In genomic region chr19:49875801-49876421, GRCh38 we compare ENCODE assay signal across 8 cellular contexts. TPM values are rescaled to one million over a fixed set of nuclear protein-coding genes. Genes with fewer than 3 reads are reported as not detected.
DNase-seq lines count a peak whose midpoint lies in the region; ATAC-seq and TF ChIP-seq lines count a peak whose summit lies in the region.

No MANE protein-coding gene starts in this region.

- intact Hi-C loops in vagina (cut with DNase I): loop anchor here (5.0 kb wide), 1 partner anchor 109 kb away; the partner anchor contains the start of gene AP2A1

- H3K27ac ChIP-seq in neural progenitor cell (peak overlapping the region; percentile 87), vagina (peak overlapping the region; percentile 99)

- H3K36me3 Mint-ChIP-seq in neural progenitor cell: peaks cover 5% of the 10 kb centered on the region

- peak overlapping the region; percentile 83 for H3K4me2 ChIP-seq in neural progenitor cell

- H3K9ac ChIP-seq in neural progenitor cell: peak overlapping the region; percentile 78

- no peaks in the 10 kb centered on the region for H3K9me3 ChIP-seq in neural progenitor cell (ENCODE audit: low read depth)
- H3K9me3 ChIP-seq in vagina: no peaks in the 10 kb centered on the region

- TF ChIP-seq CTCF in fibroblast of pulmonary artery (IDR thresholded peaks at IDR 0.05; ENCODE audit: low read length, missing control alignments): no peak
- no peak for TF ChIP-seq CTCF in neural progenitor cell (IDR thresholded peaks at IDR 0.05)
- TF ChIP-seq CTCF in vagina (IDR thresholded peaks at IDR 0.05): no peak

- no peaks in the 10 kb centered on the region for H3K36me3 ChIP-seq in neural progenitor cell
- peaks cover 0 to 21% of the 10 kb centered on the region in 2 donors for H3K36me3 ChIP-seq in vagina

- H3K27me3 ChIP-seq in neural progenitor cell: no peaks in the 10 kb centered on the region
- H3K27me3 ChIP-seq in vagina: no peaks in the 10 kb centered on the region

- peaks cover 30% of the 10 kb centered on the region for H3K79me2 ChIP-seq in neural progenitor cell (ENCODE audit: low read depth)

- ATAC-seq in GM21529 (IDR thresholded peaks at IDR 0.05; ENCODE audit: unreplicated experiment): no peak

- TF ChIP-seq POLR2A in vagina (IDR thresholded peaks at IDR 0.05): peak in 1 of 2 donors; percentile 4

- peaks cover 2% of the 10 kb centered on the region for H3K27me3 Mint-ChIP-seq in neural progenitor cell (ENCODE audit: insufficient read depth, low read depth)

- DNase-seq in NCI-H2196 (lab: John Stamatoyannopoulos, UW; ENCODE audit: unreplicated experiment) (peak; percentile 49), NCI-H2196 treated with DMSO at 0.1 percent for 48 hours (lab: John Stamatoyannopoulos, UW; ENCODE audit: unreplicated experiment) (no peak), NCI-H69 (lab: John Stamatoyannopoulos, UW) (peak; percentile 72), activated T-cell treated with anti-CD3 and anti-CD28 coated beads for 48 hours (ENCODE audit: low read depth) (peak; percentile 41), fibroblast of pulmonary artery (ENCODE audit: low read depth) (no peak), neural progenitor cell (ENCODE audit: low spot score) (peak; percentile 83), vagina (ENCODE audit: extremely low spot score in 2 of 2) (peak in 1 of 2 donors; percentile 94)

- H3K4me3 ChIP-seq in fibroblast of pulmonary artery (replicated peaks; ENCODE audit: low read depth, low read length): peak overlapping the region; percentile 99
- peak overlapping the region; percentile 88 for H3K4me3 ChIP-seq in neural progenitor cell
- H3K4me3 ChIP-seq in vagina: peak overlapping the region; percentile 80 to 98

- peaks cover 6% of the 10 kb centered on the region for H3F3A ChIP-seq in neural progenitor cell (ENCODE audit: low read depth)

- H3K4me1 Mint-ChIP-seq in neural progenitor cell: peaks cover 26% of the 10 kb centered on the region

- peaks cover 18% of the 10 kb centered on the region for H4K20me1 ChIP-seq in neural progenitor cell (ENCODE audit: low read depth)

- peaks cover 10% of the 10 kb centered on the region for H3K4me1 ChIP-seq in neural progenitor cell
- peaks cover 34% of the 10 kb centered on the region for H3K4me1 ChIP-seq in vagina

- H3K4me3 Mint-ChIP-seq in neural progenitor cell: no peak overlapping the region

- no peaks in the 10 kb centered on the region for H3K9me3 Mint-ChIP-seq in neural progenitor cell

- H3K27ac Mint-ChIP-seq in neural progenitor cell: peak overlapping the region; percentile 50

- H2AFZ ChIP-seq in neural progenitor cell (replicated peaks): no peak overlapping the region

RNA-seq across cellular contexts. Expression of gene AKT1S1, which starts 1.2 kb away (rescaled TPM):
- total RNA-seq in neural progenitor cell (ENCODE audit: low replicate concordance) (2.3 and 13.6 TPM in 2 replicates), vagina (16.9 TPM)

RNA-seq across cellular contexts. Expression of gene TBC1D17, which starts 1.6 kb away (rescaled TPM):
- total RNA-seq in neural progenitor cell (ENCODE audit: low replicate concordance) (10.4 and 15.9 TPM in 2 replicates), vagina (34.9 TPM)

RNA-seq across cellular contexts. Expression of gene PNKP, which starts 8.5 kb away (rescaled TPM):
- total RNA-seq in neural progenitor cell (ENCODE audit: low replicate concordance) (41.1 and 72.4 TPM in 2 replicates), vagina (40.3 TPM)

RNA-seq across cellular contexts. Expression of gene IL4I1, which starts 20.8 kb away (rescaled TPM):
- total RNA-seq in neural progenitor cell (ENCODE audit: low replicate concordance) (0.56 TPM in 1 of 2 replicates, not detected in the other), vagina (not detected)

RNA-seq across cellular contexts. Expression of gene PTOV1, which starts 25.0 kb away (rescaled TPM):
- total RNA-seq in neural progenitor cell (ENCODE audit: low replicate concordance) (63.5 and 218 TPM in 2 replicates), vagina (109 TPM)

Comparison
In these comparisons a context has a peak if more than half of its experiments do, and no peak if none do; other contexts are left out.
1. DNase-seq: peak in NCI-H2196 (single experiment), NCI-H69 (single experiment), activated T-cell treated with anti-CD3 and anti-CD28 coated beads for 48 hours (single experiment) and neural progenitor cell (single experiment); none in NCI-H2196 treated with DMSO at 0.1 percent for 48 hours (single experiment) and fibroblast of pulmonary artery (single experiment).
2. Peak in every context shown above with its lines, with median percentiles within 50 percentile points of each other: H3K4me3 ChIP-seq.